ENCODE assay signal across 9 cellular contexts in genomic region chr11:125141686-125142535, GRCh38. TPM values are rescaled to one million over a fixed set of nuclear protein-coding genes. Genes with fewer than 3 reads are reported as not detected.
DNase-seq lines count a peak whose midpoint lies in the region; ATAC-seq, FAIRE-seq and TF ChIP-seq lines count a peak whose summit lies in the region.
"Had no signal": no experiment of that assay in that cellular context is flagged by ENCODE, and none has a peak within 500 bp of the region (broad histone marks: within the 10 kb centered on the region; RNA-seq: fewer than 3 reads in every experiment).

No MANE protein-coding gene starts in this region.

- peak; percentile 82 for FAIRE-seq in H1 (lab: Jason Lieb, UNC)

- no peak overlapping the region for H2BK120ac ChIP-seq in H1 (replicated peaks; ENCODE audit: low read depth, low read length)

- no peak overlapping the region for H3K56ac ChIP-seq in H1 (replicated peaks; ENCODE audit: insufficient read length, low read depth, low read length)

- H3K4me3 ChIP-seq in MG63, result no peak overlapping the region
- H3K4me3 ChIP-seq in H1 (ENCODE audit: extremely low read depth in 1 of 4, insufficient read depth in 2 of 4, low read depth in 3 of 4, low read length in 4 of 4), result peak overlapping the region in 1 of 4 experiments; percentile 47; a peak in 2 of 8 replicates
- no peak overlapping the region for H3K4me3 ChIP-seq in stomach

- peak overlapping the region; percentile 15 to 54 for H3K4me2 ChIP-seq in H1 (ENCODE audit: insufficient read depth in 1 of 2, low read depth in 2 of 2, low read length in 2 of 2)

- no peak overlapping the region for H2AK5ac ChIP-seq in H1 (ENCODE audit: low read depth, low read length)

- H4K8ac ChIP-seq in H1 (ENCODE audit: extremely low read depth, insufficient read depth, low read length), result no peak overlapping the region

- TF ChIP-seq POLR2A in H1 (IDR thresholded peaks at IDR 0.05; ENCODE audit: control extremely low read depth in 1 of 2, low read depth in 2 of 2, low read length in 2 of 2) (no peak), stomach (IDR thresholded peaks at IDR 0.05) (no peak)

- H3K27me3 ChIP-seq in MG63 (no peaks in the 10 kb centered on the region), H1 (replicated peaks in 1 of 4; ENCODE audit: control insufficient read depth in 3 of 4, extremely low read depth in 1 of 4, insufficient read depth in 3 of 4, low read length in 3 of 4) (peaks cover 5 to 46% (median 35%) of the 10 kb centered on the region in 4 experiments), stomach (peaks cover 0 to 45% (median 18%) of the 10 kb centered on the region in 3 donors)

- CTCF ChIA-PET in H1 (lab: Charles Lee; ENCODE audit: partially characterized antibody), result interaction anchor here (0.6 to 9.0 kb wide), 77 partner anchors 9 to 1899 kb away, joined by 3 to 148 read pairs (median 4); partner anchors contain the start of genes PKNOX2, SLC37A2 and TMEM218

- H2BK12ac ChIP-seq in H1 (ENCODE audit: low read depth, low read length), result no peak overlapping the region

- H2BK15ac ChIP-seq in H1 (ENCODE audit: low read length), result no peak overlapping the region

- H3K9me3 ChIP-seq in MG63, result no peaks in the 10 kb centered on the region
- no peaks in the 10 kb centered on the region for H3K9me3 ChIP-seq in H1 (ENCODE audit: insufficient read depth in 2 of 2, low read depth in 1 of 2, low read length in 1 of 2)
- H3K9me3 ChIP-seq in stomach, result no peaks in the 10 kb centered on the region

- H3K79me1 ChIP-seq in H1 (ENCODE audit: low read depth, low read length), result no peaks in the 10 kb centered on the region

- no peak overlapping the region; the same call in 1 of the 2 replicates for H2BK20ac ChIP-seq in H1 (ENCODE audit: low read length)

- no peaks in the 10 kb centered on the region for H3K23me2 ChIP-seq in H1 (ENCODE audit: low read depth, low read length)

- peaks cover 0 to 2% of the 10 kb centered on the region in 2 experiments for H4K20me1 ChIP-seq in H1 (replicated peaks in 1 of 2; ENCODE audit: control insufficient read depth in 1 of 2, insufficient read depth in 2 of 2, low read length in 2 of 2)

- intact Hi-C loops in stomach (cut with DNase I; ENCODE audit: low total_unique reads), result no loop called here

- POLR2A ChIA-PET in H1 (lab: Charles Lee; ENCODE audit: partially characterized antibody), result interaction anchor here (0.9 kb wide), 1 partner anchor 28 kb away, joined by 3 read pairs; no protein-coding TSS in a partner anchor

- TF ChIP-seq RAD21 in H1 (IDR thresholded peaks at IDR 0.05 in 1 of 2, conservative IDR thresholded peaks at IDR 0.05 in 1 of 2; ENCODE audit: low read depth in 2 of 2, low read length in 2 of 2), result peak; percentile 83 to 88

- H3K9ac ChIP-seq in H1 (replicated peaks in 1 of 4; ENCODE audit: extremely low read depth in 1 of 4, low read depth in 3 of 4, low read length in 3 of 4), result no peak overlapping the region

- H2BK5ac ChIP-seq in H1 (ENCODE audit: low read depth, low read length), result no peak overlapping the region

- H3K23ac ChIP-seq in H1 (ENCODE audit: insufficient read length), result no peak overlapping the region

- peak; percentile 87 to 95 (median 89) for TF ChIP-seq CTCF in H1 (IDR thresholded peaks at IDR 0.05; ENCODE audit: control extremely low read depth in 1 of 3, insufficient read depth in 1 of 3, low read depth in 1 of 3, low read length in 3 of 3)
- TF ChIP-seq CTCF in stomach (IDR thresholded peaks at IDR 0.05), result peak in 5 of 7 experiments; percentile 90 to 97 (median 96)

- peak; percentile 77 for ATAC-seq in GM21515 (IDR thresholded peaks at IDR 0.05; ENCODE audit: unreplicated experiment)

- peaks cover 10 to 32% (median 25%) of the 10 kb centered on the region in 4 experiments for H3K4me1 ChIP-seq in H1 (replicated peaks in 1 of 4; ENCODE audit: control insufficient read depth in 3 of 4, insufficient read depth in 4 of 4, low read length in 3 of 4)
- H3K4me1 ChIP-seq in stomach, result peaks cover 6 to 8% (median 7%) of the 10 kb centered on the region in 4 donors

- peak overlapping the region; percentile 82 for H2AFZ ChIP-seq in H1 (ENCODE audit: low read length)

- DNase-seq in CMK (ENCODE audit: low read depth), result peak; percentile 34
- DNase-seq in MG63, result peak; percentile 53
- peak; percentile 40 to 54 for DNase-seq in activated CD4-positive, alpha-beta T cell treated with anti-CD3 and anti-CD28 coated beads, Interleukin-2, amount 50 U/mL, for 24 hours (ENCODE audit: low read depth in 1 of 2, low spot score in 1 of 2)
- peak in 1 of 2 experiments; percentile 97 for DNase-seq in H1 (ENCODE audit: low read depth in 1 of 2, low spot score in 2 of 2)
- peak; percentile 46 for DNase-seq in myocyte (ENCODE audit: low read depth)
- DNase-seq in stomach, result peak; percentile 51
- no peak for DNase-seq in NCI-H748 treated with DMSO at 0.1 percent for 48 hours (lab: John Stamatoyannopoulos, UW)

- no peaks in the 10 kb centered on the region for H3K79me2 ChIP-seq in H1 (ENCODE audit: control insufficient read depth in 1 of 2, insufficient read depth in 2 of 2, low read length in 2 of 2)

- WGBS in H1 (ENCODE audit: extremely low coverage in 1 of 2, insufficient coverage in 1 of 2, insufficient read length in 1 of 2, insufficient replicate concordance in 2 of 2, low coverage in 1 of 2, low lambda C conversion rate in 2 of 2, missing lambda C conversion rate in 1 of 2), 2 experiments, result 35% methylated on average over 18 of the region's 18 CpGs; no CpG with 5 or more reads in 1 of the 2 experiments
- 33 to 40% (median 36%) methylated on average over 17 to 18 of the region's 18 CpGs for WGBS in stomach, 5 donors

- H3K14ac ChIP-seq in H1 (ENCODE audit: insufficient read length), result no peak overlapping the region

- no peak overlapping the region; the same call in 1 of the 2 replicates for H3K18ac ChIP-seq in H1 (ENCODE audit: extremely low read depth, low read length)

- H3K4ac ChIP-seq in H1 (replicated peaks; ENCODE audit: insufficient read length, low read depth, low read length), result no peak overlapping the region

- H3K36me3 ChIP-seq in MG63 (no peaks in the 10 kb centered on the region), H1 (ENCODE audit: control insufficient read depth in 2 of 4, insufficient read depth in 4 of 4, low read length in 3 of 4) (no peaks in the 10 kb centered on the region), stomach (no peaks in the 10 kb centered on the region)

- H4K91ac ChIP-seq in H1 (replicated peaks; ENCODE audit: insufficient read length, low read length), result no peak overlapping the region

- no peak overlapping the region for H3K27ac ChIP-seq in H1 (ENCODE audit: low read depth, low read length)
- no peak overlapping the region for H3K27ac ChIP-seq in stomach

- no peak overlapping the region for H4K5ac ChIP-seq in H1 (ENCODE audit: insufficient read length, low read depth, low read length)

- TF ChIP-seq EP300 in H1 (IDR thresholded peaks at IDR 0.05; ENCODE audit: borderline replicate concordance in 1 of 2, low read depth in 2 of 2, low read length in 2 of 2), result no peak
- no peak for TF ChIP-seq EP300 in stomach (IDR thresholded peaks at IDR 0.05)

TF ChIP-seq in H1, 55 proteins besides CTCF, POLR2A, EP300 and RAD21 (continues in another document):
- TF ChIP-seq CHD2 (IDR thresholded peaks at IDR 0.05; ENCODE audit: low read length) (0 out of 2 replicates have a peak, but pooled peaks have one; percentile 17), CBX8 (IDR thresholded peaks at IDR 0.05; ENCODE audit: borderline replicate concordance, low read depth, low read length) (no peak), ASH2L (IDR thresholded peaks at IDR 0.05; ENCODE audit: low read length) (peak; percentile 39), POLR2AphosphoS5 (IDR thresholded peaks at IDR 0.05; ENCODE audit: low read depth, low read length) (peak; percentile 37; the same call in 1 of the 2 replicates), POU5F1 (IDR thresholded peaks at IDR 0.05; ENCODE audit: low read depth, low read length) (peak; percentile 78), JUN (IDR thresholded peaks at IDR 0.05; ENCODE audit: low read depth, low read length) (0 out of 2 replicates have a peak, but pooled peaks have one; percentile 14), SUZ12 (IDR thresholded peaks at IDR 0.05; ENCODE audit: low read length) (0 out of 2 replicates have a peak, but pooled peaks have one; percentile 14)

RNA-seq across cellular contexts. Expression of gene PKNOX2, which starts 22.6 kb away (rescaled TPM):
- 0.94 and 15.3 TPM in 2 replicates for total RNA-seq in MG63 (2014; rRNA removed; shearing (Covaris generic); ENCODE audit: low replicate concordance)
- 1.9 and 2.0 TPM in 2 replicates for total RNA-seq in H1 (2021; fragmentation: NEBNext Ultra II Directional; extraction: Animal tissue kit (Norgen Biotek cat#: 25700))
- polyA plus RNA-seq in H1 (2011; rRNA removed) (2.0 and 2.5 TPM in 2 replicates), stomach (1 to 10 TPM in 2 of 3 donors, under 1 TPM in 1; 0.83 to 4.3 (median 2.1) TPM)
- polyA plus RNA-seq in H1 (2011; cell fraction: cytosol; rRNA removed), result 1.3 TPM
- 2.1 TPM for polyA plus RNA-seq in H1 (2011; cell fraction: nucleus; rRNA removed)
- polyA plus RNA-seq in H1 (2012, experiment 1 of 2), result 2.4 to 3.4 TPM (median 2.8 TPM) in 4 replicates
- polyA plus RNA-seq in H1 (2012, experiment 2 of 2), result 1.4 TPM
- polyA plus RNA-seq in H1 (2013, experiment 1 of 2), result 0.26 TPM
- 0.24 TPM for polyA plus RNA-seq in H1 (2013, experiment 2 of 2)
- polyA minus RNA-seq in H1 (2011; rRNA and poly(A)+ RNA removed), result 1.8 and 1.9 TPM in 2 replicates
- polyA minus RNA-seq in H1 (2011; cell fraction: cytosol; rRNA and poly(A)+ RNA removed), result 1.4 TPM
- 5.6 TPM for polyA minus RNA-seq in H1 (2011; cell fraction: nucleus; rRNA and poly(A)+ RNA removed)
- total RNA-seq in myocyte (20.2 and 22.1 TPM in 2 replicates), stomach (1 to 10 TPM in 4 of 5 donors, not detected in 1; 1.3 to 4.9 (median 2.8) TPM)
- polyA plus RNA-seq in myocyte (2012), result 86.6 TPM
- total RNA-seq: T-helper 2 cell treated with Interferon-gamma antibody and Interleukin-4, amounts not matched to agents 100 ng/mL and 5 ng/mL, for 36 hours had no signal

RNA-seq across cellular contexts. Expression of gene TMEM218, which starts 30.5 kb away (rescaled TPM):
- total RNA-seq in MG63 (2014; rRNA removed; shearing (Covaris generic); ENCODE audit: low replicate concordance), result 27.7 and 31.6 TPM in 2 replicates
- total RNA-seq in H1 (2021; fragmentation: NEBNext Ultra II Directional; extraction: Animal tissue kit (Norgen Biotek cat#: 25700)), result 17.0 and 17.3 TPM in 2 replicates
- polyA plus RNA-seq in H1 (2011; rRNA removed) (30.5 and 33.5 TPM in 2 replicates), stomach (10 to 100 TPM; 16.1 to 21.1 (median 19.2) TPM)
- polyA plus RNA-seq in H1 (2011; cell fraction: cytosol; rRNA removed), result 29.4 TPM
- polyA plus RNA-seq in H1 (2011; cell fraction: nucleus; rRNA removed), result 15.6 TPM
- polyA plus RNA-seq in H1 (2012, experiment 1 of 2), result 16.9 to 20.3 TPM (median 18.0 TPM) in 4 replicates
- polyA plus RNA-seq in H1 (2012, experiment 2 of 2), result 13.3 TPM
- polyA plus RNA-seq in H1 (2013, experiment 1 of 2), result 13.5 TPM
- polyA plus RNA-seq in H1 (2013, experiment 2 of 2), result 15.3 TPM
- 11.7 and 14.4 TPM in 2 replicates for polyA minus RNA-seq in H1 (2011; rRNA and poly(A)+ RNA removed)
- polyA minus RNA-seq in H1 (2011; cell fraction: cytosol; rRNA and poly(A)+ RNA removed), result 8.3 TPM
- polyA minus RNA-seq in H1 (2011; cell fraction: nucleus; rRNA and poly(A)+ RNA removed), result 13.3 TPM
- total RNA-seq in myocyte (24.4 and 30.8 TPM in 2 replicates), stomach (10 to 100 TPM in 2 of 5 donors, 1 to 10 TPM in 2, under 1 TPM in 1; 0.87 to 16.2 (median 8.0) TPM)
- polyA plus RNA-seq in myocyte (2012), result 23.0 TPM
